25 cellular contexts compared by ENCODE assay signal in genomic region chr19:45056831-45057230, GRCh38. TPM values are rescaled to one million over a fixed set of nuclear protein-coding genes. Genes with fewer than 3 reads are reported as not detected.
DNase-seq lines count a peak whose midpoint lies in the region; ATAC-seq, FAIRE-seq and TF ChIP-seq lines count a peak whose summit lies in the region.
"Had no signal": no experiment of that assay in that cellular context is flagged by ENCODE, and none has a peak within 500 bp of the region (broad histone marks: within the 10 kb centered on the region; RNA-seq: fewer than 3 reads in every experiment).

No MANE protein-coding gene starts in this region.

- no peak overlapping the region for H3K4me3 Mint-ChIP-seq in activated naive CD8-positive, alpha-beta T cell treated with anti-CD3 and anti-CD28 coated beads for 36 hours
- H3K4me3 Mint-ChIP-seq in activated naive CD8-positive, alpha-beta T cell treated with anti-CD3 and anti-CD28 coated beads, Interleukin-2, amount 50 U/mL, for 24 hours: no peak overlapping the region
- no peak overlapping the region for H3K4me3 Mint-ChIP-seq in stimulated activated naive B cell treated with anti-CD40 and anti-IgM and Interleukin-4, amounts not matched to agents 10 μg/mL and 1 μg/mL and 100 μg/mL, for 72 hours
- H3K4me3 Mint-ChIP-seq: CD4-positive, alpha-beta T cell; HFFc6 had no signal

- no peak overlapping the region for H3K9ac ChIP-seq in OCI-LY3 (ENCODE audit: low read length)
- H3K9ac ChIP-seq: KMS-11 had no signal

- DNase-seq in activated naive CD8-positive, alpha-beta T cell treated with anti-CD3 and anti-CD28 coated beads for 36 hours: no peak
- no peak for DNase-seq in activated naive CD8-positive, alpha-beta T cell treated with anti-CD3 and anti-CD28 coated beads, Interleukin-2, amount 50 U/mL, for 24 hours
- DNase-seq in dedifferentiated amniotic fluid mesenchymal stem cell (ENCODE audit: extremely low spot score) (peak; percentile 9), GM12892 (ENCODE audit: insufficient read length) (no peak), NCI-H748 treated with DMSO at 0.1 percent for 48 hours (lab: John Stamatoyannopoulos, UW) (no peak)
- no peak for DNase-seq in stimulated activated naive B cell treated with anti-CD40 and anti-IgM and Interleukin-4, amounts not matched to agents 10 μg/mL and 1 μg/mL and 100 μg/mL, for 72 hours
- DNase-seq: BE2C; CD4-positive, alpha-beta T cell; DMS153; HFFc6; NCI-H1092 treated with DMSO at 0.1 percent for 48 hours; NCI-H146; NCI-H2029 treated with DMSO at 0.1 percent for 48 hours; NCI-H2171; NCI-H446; NCI-H69; PC-9; SW 1271 had no signal

- TF ChIP-seq CTCF in OCI-LY3 (IDR thresholded peaks at IDR 0.05; ENCODE audit: low read depth, low read length): no peak

- H3K27ac Mint-ChIP-seq in activated naive CD8-positive, alpha-beta T cell treated with anti-CD3 and anti-CD28 coated beads for 36 hours: peak overlapping the region; percentile 25
- H3K27ac Mint-ChIP-seq in activated naive CD8-positive, alpha-beta T cell treated with anti-CD3 and anti-CD28 coated beads, Interleukin-2, amount 50 U/mL, for 24 hours: no peak overlapping the region
- peak overlapping the region; percentile 79 for H3K27ac Mint-ChIP-seq in stimulated activated naive B cell treated with anti-CD40 and anti-IgM and Interleukin-4, amounts not matched to agents 10 μg/mL and 1 μg/mL and 100 μg/mL, for 72 hours
- H3K27ac Mint-ChIP-seq: CD4-positive, alpha-beta T cell; HFFc6 had no signal

- H3K27ac ChIP-seq in OCI-LY3 (ENCODE audit: low read length): peak overlapping the region; percentile 44
- H3K27ac ChIP-seq: KMS-11, PC-9 had no signal

- H4K20me1 ChIP-seq in OCI-LY3 (ENCODE audit: insufficient read depth, low read length): peaks cover 13% of the 10 kb centered on the region

- TF ChIP-seq POLR2A in GM12892 (IDR thresholded peaks at IDR 0.05; ENCODE audit: low read depth, low read length): no peak

- no peak for FAIRE-seq in GM12892 (lab: Jason Lieb, UNC)
- FAIRE-seq: GM12891, H54, HepG2 had no signal

- H3K9me3 ChIP-seq in OCI-LY3 (ENCODE audit: insufficient read depth, low read length): no peaks in the 10 kb centered on the region
- H3K9me3 ChIP-seq: BE2C had no signal

- H3K27me3 Mint-ChIP-seq in activated naive CD8-positive, alpha-beta T cell treated with anti-CD3 and anti-CD28 coated beads for 36 hours: no peaks in the 10 kb centered on the region
- no peaks in the 10 kb centered on the region for H3K27me3 Mint-ChIP-seq in activated naive CD8-positive, alpha-beta T cell treated with anti-CD3 and anti-CD28 coated beads, Interleukin-2, amount 50 U/mL, for 24 hours
- no peaks in the 10 kb centered on the region for H3K27me3 Mint-ChIP-seq in stimulated activated naive B cell treated with anti-CD40 and anti-IgM and Interleukin-4, amounts not matched to agents 10 μg/mL and 1 μg/mL and 100 μg/mL, for 72 hours
- H3K27me3 Mint-ChIP-seq: CD4-positive, alpha-beta T cell had no signal

- peaks cover 12% of the 10 kb centered on the region for H3K79me2 ChIP-seq in OCI-LY3 (ENCODE audit: low read length)

- H3K4me1 Mint-ChIP-seq in activated naive CD8-positive, alpha-beta T cell treated with anti-CD3 and anti-CD28 coated beads for 36 hours: peaks cover 5% of the 10 kb centered on the region
- peaks cover 4% of the 10 kb centered on the region for H3K4me1 Mint-ChIP-seq in activated naive CD8-positive, alpha-beta T cell treated with anti-CD3 and anti-CD28 coated beads, Interleukin-2, amount 50 U/mL, for 24 hours
- H3K4me1 Mint-ChIP-seq in stimulated activated naive B cell treated with anti-CD40 and anti-IgM and Interleukin-4, amounts not matched to agents 10 μg/mL and 1 μg/mL and 100 μg/mL, for 72 hours: peaks cover 39 to 51% of the 10 kb centered on the region in 2 donors

- H3K4me1 ChIP-seq in OCI-LY3 (ENCODE audit: low read length): peaks cover 15% of the 10 kb centered on the region
- H3K4me1 ChIP-seq: BE2C had no signal

- no peak for ATAC-seq in activated naive CD8-positive, alpha-beta T cell treated with anti-CD3 and anti-CD28 coated beads, Interleukin-2, amount 50 U/mL, for 24 hours
- peak; percentile 26 to 30 for ATAC-seq in stimulated activated naive B cell treated with anti-CD40 and anti-IgM and Interleukin-4, amounts not matched to agents 10 μg/mL and 1 μg/mL and 100 μg/mL, for 72 hours (replicated peaks)
- ATAC-seq in GM21825 (IDR thresholded peaks at IDR 0.05; ENCODE audit: unreplicated experiment): no peak
- ATAC-seq: HepG2 had no signal

- no peak overlapping the region for H3K4me3 ChIP-seq in OCI-LY3 (ENCODE audit: low read length)
- H3K4me3 ChIP-seq: PC-9 had no signal

- no peaks in the 10 kb centered on the region for H3K27me3 ChIP-seq in OCI-LY3 (ENCODE audit: low read depth, low read length)
- H3K27me3 ChIP-seq: BE2C had no signal

- no peak overlapping the region for H2AFZ ChIP-seq in OCI-LY3 (ENCODE audit: low read depth, low read length)
- H2AFZ ChIP-seq: PC-9 had no signal

- H3K36me3 ChIP-seq in OCI-LY3 (replicated peaks; ENCODE audit: low read depth, low read length): peaks cover 76% of the 10 kb centered on the region

- H3K36me3 Mint-ChIP-seq in activated naive CD8-positive, alpha-beta T cell treated with anti-CD3 and anti-CD28 coated beads for 36 hours: peaks cover 31% of the 10 kb centered on the region
- peaks cover 33% of the 10 kb centered on the region for H3K36me3 Mint-ChIP-seq in activated naive CD8-positive, alpha-beta T cell treated with anti-CD3 and anti-CD28 coated beads, Interleukin-2, amount 50 U/mL, for 24 hours (ENCODE audit: low read depth)
- H3K36me3 Mint-ChIP-seq in stimulated activated naive B cell treated with anti-CD40 and anti-IgM and Interleukin-4, amounts not matched to agents 10 μg/mL and 1 μg/mL and 100 μg/mL, for 72 hours: peaks cover 44 to 68% of the 10 kb centered on the region in 2 donors

- H3K9me3 Mint-ChIP-seq in activated naive CD8-positive, alpha-beta T cell treated with anti-CD3 and anti-CD28 coated beads for 36 hours: no peaks in the 10 kb centered on the region
- H3K9me3 Mint-ChIP-seq in activated naive CD8-positive, alpha-beta T cell treated with anti-CD3 and anti-CD28 coated beads, Interleukin-2, amount 50 U/mL, for 24 hours: no peaks in the 10 kb centered on the region
- H3K9me3 Mint-ChIP-seq in stimulated activated naive B cell treated with anti-CD40 and anti-IgM and Interleukin-4, amounts not matched to agents 10 μg/mL and 1 μg/mL and 100 μg/mL, for 72 hours: no peaks in the 10 kb centered on the region
- H3K9me3 Mint-ChIP-seq: CD4-positive, alpha-beta T cell; HFFc6 had no signal

- 0 out of 2 replicates have a peak overlapping the region, but pooled peaks have one; percentile 3 for H3K4me2 ChIP-seq in OCI-LY3 (ENCODE audit: low read length)
- H3K4me2 ChIP-seq: KMS-11, PC-9 had no signal

RNA-seq across cellular contexts. Expression of gene CLASRP, which starts 18.0 kb away (rescaled TPM):
- 10 to 100 TPM; 89.9 to 94.2 TPM for total RNA-seq in activated naive CD8-positive, alpha-beta T cell treated with anti-CD3 and anti-CD28 coated beads for 36 hours
- 63.6 TPM for polyA plus RNA-seq in GM12892 (2012; ENCODE audit: missing spikeins)

RNA-seq across cellular contexts. Expression of gene ZNF296, which starts 19.4 kb away (rescaled TPM):
- total RNA-seq in activated naive CD8-positive, alpha-beta T cell treated with anti-CD3 and anti-CD28 coated beads for 36 hours: 1 to 10 TPM; 5.4 to 6.3 TPM
- polyA plus RNA-seq in GM12892 (2012; ENCODE audit: missing spikeins): 0.68 TPM
- total RNA-seq: A172 had no signal

RNA-seq across cellular contexts. Expression of gene GEMIN7, which starts 22.2 kb away (rescaled TPM):
- total RNA-seq in activated naive CD8-positive, alpha-beta T cell treated with anti-CD3 and anti-CD28 coated beads for 36 hours: 10 to 100 TPM; 53.6 to 58.2 TPM
- polyA plus RNA-seq in GM12892 (2012; ENCODE audit: missing spikeins): 44.3 TPM

RNA-seq across cellular contexts. Expression of gene PPP1R37, which starts 36.1 kb away (rescaled TPM):
- 10 to 100 TPM; 13.3 to 15.3 TPM for total RNA-seq in activated naive CD8-positive, alpha-beta T cell treated with anti-CD3 and anti-CD28 coated beads for 36 hours
- polyA plus RNA-seq in GM12892 (2012; ENCODE audit: missing spikeins): 6.2 TPM

RNA-seq across cellular contexts. Expression of gene RELB, which starts 55.6 kb away (rescaled TPM):
- total RNA-seq in activated naive CD8-positive, alpha-beta T cell treated with anti-CD3 and anti-CD28 coated beads for 36 hours: 10 to 100 TPM; 45.5 to 45.8 TPM
- 12.6 TPM for polyA plus RNA-seq in GM12892 (2012; ENCODE audit: missing spikeins)

Comparison
In these comparisons a context has a peak if more than half of its experiments do, and no peak if none do; other contexts are left out.
1. ATAC-seq: peak in stimulated activated naive B cell treated with anti-CD40 and anti-IgM and Interleukin-4, amounts not matched to agents 10 μg/mL and 1 μg/mL and 100 μg/mL, for 72 hours (2 of 2); none in activated naive CD8-positive, alpha-beta T cell treated with anti-CD3 and anti-CD28 coated beads, Interleukin-2, amount 50 U/mL, for 24 hours (single experiment) and GM21825 (single experiment).